ENCODE assay signal across 25 cellular contexts in genomic region chr1:56187410-56187809, GRCh38.
"Had no signal": no experiment of that assay in that cellular context is flagged by ENCODE, and none has a peak within 500 bp of the region (broad histone marks: within the 10 kb centered on the region; RNA-seq: fewer than 3 reads in every experiment).

No MANE protein-coding gene starts in this region.

- ATAC-seq: activated naive CD4-positive, alpha-beta T cell treated with anti-CD3 and anti-CD28 coated beads, Interleukin-2, amount 50 U/mL, for 72 hours; activated naive CD8-positive, alpha-beta T cell treated with anti-CD3 and anti-CD28 coated beads, Interleukin-2, amount 50 U/mL, for 24 hours; activated T-cell treated with anti-CD3 and anti-CD28 coated beads, Interleukin-2, amount 50 U/mL, for 4 hours had no signal

- H3K36me3 ChIP-seq: brain microvascular endothelial cell, cardiac muscle cell, MG63, Peyer's patch had no signal

- H3K4me3 ChIP-seq: cardiac muscle cell, MG63, Peyer's patch had no signal

- DNase-seq: activated CD4-positive, alpha-beta memory T cell treated with anti-CD3 and anti-CD28 coated beads for 36 hours; activated CD4-positive, alpha-beta T cell treated with anti-CD3 and anti-CD28 coated beads, Interleukin-2, amount 10 ng/mL, durations not matched to agents 7 days and 5 days; activated CD4-positive, CD25-positive, alpha-beta regulatory T cell; activated CD8-positive, alpha-beta memory T cell treated with anti-CD3 and anti-CD28 coated beads for 24 hours; activated effector memory CD4-positive, alpha-beta T cell treated with anti-CD3 and anti-CD28 coated beads, Interleukin-2, amount 50 U/mL, for 16 hours; activated naive CD4-positive, alpha-beta T cell treated with Interleukin-2 at 50 U/mL for 16 hours; activated naive CD8-positive, alpha-beta T cell treated with anti-CD3 and anti-CD28 coated beads, Interleukin-2, amount 50 U/mL, for 24 hours; activated T-cell treated with anti-CD3 and anti-CD28 coated beads, Interleukin-2, amount 50 U/mL, for 4 hours; amygdala; brain microvascular endothelial cell; MG63; NCI-H1105 treated with DMSO at 0.1 percent for 48 hours; NCI-H1436 treated with DMSO at 0.1 percent for 48 hours; NCI-H187; NCI-H2081; NCI-H345; NCI-H510A treated with DMSO at 0.1 percent for 48 hours; NCI-H69; NK-92 treated with Interleukin-12 subunit alpha and Interleukin-12 subunit beta, amount 100 ng/mL, for 24 hours; OCI-M1; Peyer's patch; SIG-M5; T-helper 1 cell had no signal

- H3K9me3 ChIP-seq: MG63, Peyer's patch had no signal

- H3K27me3 ChIP-seq: brain microvascular endothelial cell, cardiac muscle cell, MG63, Peyer's patch had no signal
